Comparison of ENCODE assay signal across 14 cellular contexts in the genomic region with DNA sequence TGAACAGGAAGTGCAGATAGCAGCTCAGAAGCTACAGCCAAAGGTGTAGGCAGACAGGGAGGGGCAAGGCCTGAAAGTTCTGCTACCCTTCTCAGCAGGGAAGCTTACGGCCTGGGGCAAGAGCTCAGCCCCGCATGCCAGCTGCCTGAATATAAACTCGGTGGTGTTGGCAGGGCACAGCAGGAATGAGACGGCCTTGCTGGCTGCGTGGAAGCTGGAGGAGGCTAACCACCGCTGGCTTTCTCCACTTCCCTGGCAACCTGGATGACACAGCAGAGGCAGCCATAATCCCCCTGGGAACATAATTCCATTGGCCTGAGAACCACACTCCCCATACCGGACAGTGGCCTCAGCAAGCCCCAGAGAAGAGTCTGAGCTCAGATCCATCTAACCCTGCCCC.
DNase-seq lines count a peak whose midpoint lies in the region; ATAC-seq and TF ChIP-seq lines count a peak whose summit lies in the region.
"Had no signal": no experiment of that assay in that cellular context is flagged by ENCODE, and none has a peak within 500 bp of the region (broad histone marks: within the 10 kb centered on the region; RNA-seq: fewer than 3 reads in every experiment).

No MANE protein-coding gene starts in this region.

- H3K18ac ChIP-seq in trophoblast cell (ENCODE audit: low read length), result no peak overlapping the region

- no CpG with 5 or more reads among the region's 7 CpGs for WGBS in trophoblast cell (ENCODE audit: extremely low coverage, insufficient coverage, insufficient read length)
- WGBS in spleen, 5 donors, result 66 to 79% (median 73%) methylated on average over 4 to 7 of the region's 7 CpGs

- H3K9me3 Mint-ChIP-seq in GM23338, result peaks cover 3% of the 10 kb centered on the region; the same call in 1 of the 3 replicates

- TF ChIP-seq CTCF in GM23338 (conservative IDR thresholded peaks at IDR 0.05; ENCODE audit: low read depth in 2 of 2) (no peak), RWPE1 (conservative IDR thresholded peaks at IDR 0.05; ENCODE audit: low read depth) (no peak), epithelial cell of esophagus (IDR thresholded peaks at IDR 0.05; ENCODE audit: insufficient read depth, low read depth, low read length, missing control alignments) (no peak), spleen (IDR thresholded peaks at IDR 0.05 in 8 of 11, conservative IDR thresholded peaks at IDR 0.05 in 3 of 11) (no peak), omental fat pad (IDR thresholded peaks at IDR 0.05) (no peak)

- no peak overlapping the region for H4K8ac ChIP-seq in trophoblast cell (ENCODE audit: low read depth, low read length)

- peaks cover 19% of the 10 kb centered on the region for H3K4me1 Mint-ChIP-seq in GM23338
- H3K4me1 Mint-ChIP-seq: CD14-positive monocyte; stimulated activated naive CD8-positive, alpha-beta T cell treated with anti-CD3 and anti-CD28 coated beads, Interleukin-15, amount 100 ng/mL, for 72 hours had no signal

- no peak; the same call in 2 of the 3 replicates for ATAC-seq in GM23338
- ATAC-seq in omental fat pad (ENCODE audit: low FRiP score), result no peak
- ATAC-seq: sciatic nerve; stimulated activated naive CD8-positive, alpha-beta T cell treated with anti-CD3 and anti-CD28 coated beads, Interleukin-15, amount 100 ng/mL, for 72 hours had no signal

- DNase-seq in GM23338 (ENCODE audit: low spot score), result peak; percentile 13
- DNase-seq in RWPE1 (ENCODE audit: low spot score), result no peak
- peak; percentile 72 for DNase-seq in epithelial cell of esophagus (ENCODE audit: low read depth)
- DNase-seq in trophoblast cell, result peak; percentile 23 to 47
- no peak for DNase-seq in DMS53 treated with DMSO at 0.1 percent for 48 hours (lab: John Stamatoyannopoulos, UW; ENCODE audit: unreplicated experiment)
- no peak for DNase-seq in spleen
- DNase-seq in GM19240 (ENCODE audit: insufficient read length, low spot score), result no peak
- DNase-seq in omental fat pad (ENCODE audit: low spot score), result no peak
- DNase-seq: NCI-H1436; NCI-H748 treated with DMSO at 0.1 percent for 48 hours; SK-N-SH; stimulated activated naive CD8-positive, alpha-beta T cell treated with anti-CD3 and anti-CD28 coated beads, Interleukin-15, amount 100 ng/mL, for 72 hours had no signal

- H3K4me2 ChIP-seq in GM23338 (no peak overlapping the region), trophoblast cell (ENCODE audit: low read length) (no peak overlapping the region)
- H3K4me2 ChIP-seq: SK-N-SH had no signal

- no peak overlapping the region for H3K14ac ChIP-seq in trophoblast cell (ENCODE audit: low read length)

- no peaks in the 10 kb centered on the region for H3K36me3 Mint-ChIP-seq in GM23338 (ENCODE audit: low read depth)
- H3K36me3 Mint-ChIP-seq: CD14-positive monocyte had no signal

- no peak for TF ChIP-seq POLR2A in spleen (IDR thresholded peaks at IDR 0.05)

- peaks cover 8% of the 10 kb centered on the region for H3K9me2 ChIP-seq in GM23338 (ENCODE audit: insufficient read depth)
- H3K9me2 ChIP-seq: SK-N-SH had no signal

- no peaks in the 10 kb centered on the region for H3K4me1 ChIP-seq in GM23338 (ENCODE audit: insufficient read depth)
- peaks cover 6% of the 10 kb centered on the region in 2 experiments for H3K4me1 ChIP-seq in trophoblast cell (ENCODE audit: control insufficient read depth in 1 of 2, insufficient read depth in 2 of 2, low read length in 2 of 2)
- H3K4me1 ChIP-seq in spleen, result no peaks in the 10 kb centered on the region

- H4K12ac ChIP-seq in trophoblast cell (ENCODE audit: low read depth, low read length), result no peak overlapping the region

- H3K79me2 ChIP-seq in GM23338 (replicated peaks; ENCODE audit: insufficient read depth) (no peaks in the 10 kb centered on the region), trophoblast cell (ENCODE audit: control insufficient read depth, insufficient read depth, low read length, poor library complexity) (no peaks in the 10 kb centered on the region)

- H3K23ac ChIP-seq in trophoblast cell (ENCODE audit: low read length), result no peak overlapping the region

- H3K9ac ChIP-seq in trophoblast cell (ENCODE audit: low read length), result no peak overlapping the region
- H3K9ac ChIP-seq: SK-N-SH had no signal

- peak overlapping the region; percentile 11 for H4K91ac ChIP-seq in trophoblast cell (ENCODE audit: low read depth, low read length)

- H3K27me3 ChIP-seq in GM23338 (ENCODE audit: insufficient read depth), result no peaks in the 10 kb centered on the region
- no peaks in the 10 kb centered on the region for H3K27me3 ChIP-seq in trophoblast cell (ENCODE audit: insufficient read depth, low read length)
- no peaks in the 10 kb centered on the region for H3K27me3 ChIP-seq in spleen (replicated peaks in 1 of 7)

- no peak overlapping the region for H2BK120ac ChIP-seq in trophoblast cell (ENCODE audit: insufficient read depth, low read length, poor library complexity)

- H2AK5ac ChIP-seq in trophoblast cell (ENCODE audit: low read length), result no peak overlapping the region

- no peaks in the 10 kb centered on the region for H4K20me1 ChIP-seq in GM23338 (replicated peaks; ENCODE audit: insufficient read depth)

- H3K27me3 Mint-ChIP-seq in GM23338 (ENCODE audit: insufficient read depth, low read depth, poor library complexity), result no peaks in the 10 kb centered on the region

- no peak overlapping the region for H2BK5ac ChIP-seq in trophoblast cell (ENCODE audit: low read depth, low read length, poor library complexity)

- POLR2A ChIA-PET in RWPE1 (lab: Yijun Ruan, JAX; ENCODE audit: low non-redundant PET), result no interaction called here

- H3K27ac ChIP-seq in GM23338 (ENCODE audit: low read depth) (no peak overlapping the region), RWPE1 (peak overlapping the region; percentile 27; the same call in 1 of the 2 replicates), trophoblast cell (ENCODE audit: low read depth, low read length) (peak overlapping the region; percentile 18), spleen (no peak overlapping the region)

- no peak overlapping the region for H3K4me3 ChIP-seq in GM23338
- no peak overlapping the region for H3K4me3 ChIP-seq in epithelial cell of esophagus (ENCODE audit: low read length)
- no peak overlapping the region for H3K4me3 ChIP-seq in trophoblast cell (ENCODE audit: low read depth, low read length)
- no peak overlapping the region for H3K4me3 ChIP-seq in spleen

- CTCF ChIA-PET in RWPE1 (lab: Yijun Ruan, JAX), result interaction anchor here (0.6 kb wide), 2 partner anchors 82 to 139 kb away, joined by 3 read pairs; no protein-coding TSS in a partner anchor

- H3K36me3 ChIP-seq in GM23338 (ENCODE audit: insufficient read depth) (no peaks in the 10 kb centered on the region), trophoblast cell (ENCODE audit: control insufficient read depth in 1 of 2, insufficient read depth in 2 of 2, low read length in 2 of 2) (no peaks in the 10 kb centered on the region), spleen (no peaks in the 10 kb centered on the region)

- H3K9me3 ChIP-seq in trophoblast cell (ENCODE audit: insufficient read depth, low read depth, low read length) (no peaks in the 10 kb centered on the region), spleen (peaks cover 0 to 20% (median 19%) of the 10 kb centered on the region in 8 donors)
- H3K9me3 ChIP-seq: SK-N-SH had no signal

- no peak overlapping the region for H3K4me3 Mint-ChIP-seq in GM23338
- H3K4me3 Mint-ChIP-seq: CD14-positive monocyte; stimulated activated naive CD8-positive, alpha-beta T cell treated with anti-CD3 and anti-CD28 coated beads, Interleukin-15, amount 100 ng/mL, for 72 hours had no signal

- H2BK12ac ChIP-seq in trophoblast cell (ENCODE audit: low read length), result no peak overlapping the region

- H2AFZ ChIP-seq in GM23338, result peak overlapping the region; percentile 91; the same call in 1 of the 2 replicates
- no peak overlapping the region for H2AFZ ChIP-seq in trophoblast cell (ENCODE audit: insufficient read depth, low read length, poor library complexity)

- peaks cover 4% of the 10 kb centered on the region for H3K79me1 ChIP-seq in trophoblast cell (ENCODE audit: low read length)

- no peaks in the 10 kb centered on the region for H3F3A ChIP-seq in GM23338 (replicated peaks; ENCODE audit: low read depth)

- H3K27ac Mint-ChIP-seq in GM23338, result no peak overlapping the region; the same call in 1 of the 2 replicates

- no peak overlapping the region for H3K4ac ChIP-seq in trophoblast cell (ENCODE audit: low read depth, low read length)

- intact Hi-C loops in spleen (cut with DNase I; ENCODE audit: low total_unique reads), result no loop called here

TF ChIP-seq in GM23338, 12 proteins besides CTCF, POLR2A, EP300 and RAD21:
- no peak for TF ChIP-seq CREB1 (CRISPR knock-in tag; IDR thresholded peaks at IDR 0.05; ENCODE audit: low read depth)
- TF ChIP-seq, protein P1, sequence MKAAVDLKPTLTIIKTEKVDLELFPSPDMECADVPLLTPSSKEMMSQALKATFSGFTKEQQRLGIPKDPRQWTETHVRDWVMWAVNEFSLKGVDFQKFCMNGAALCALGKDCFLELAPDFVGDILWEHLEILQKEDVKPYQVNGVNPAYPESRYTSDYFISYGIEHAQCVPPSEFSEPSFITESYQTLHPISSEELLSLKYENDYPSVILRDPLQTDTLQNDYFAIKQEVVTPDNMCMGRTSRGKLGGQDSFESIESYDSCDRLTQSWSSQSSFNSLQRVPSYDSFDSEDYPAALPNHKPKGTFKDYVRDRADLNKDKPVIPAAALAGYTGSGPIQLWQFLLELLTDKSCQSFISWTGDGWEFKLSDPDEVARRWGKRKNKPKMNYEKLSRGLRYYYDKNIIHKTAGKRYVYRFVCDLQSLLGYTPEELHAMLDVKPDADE (IDR thresholded peaks at IDR 0.05), result no peak
- no peak for TF ChIP-seq POLR2AphosphoS5 (IDR thresholded peaks at IDR 0.05; ENCODE audit: low read depth)
- TF ChIP-seq EZH2 (IDR thresholded peaks at IDR 0.05; ENCODE audit: low read depth, unreplicated experiment), result no peak
- TF ChIP-seq NANOG (IDR thresholded peaks at IDR 0.05; ENCODE audit: borderline replicate concordance), result no peak

Comparison
In these comparisons a context has a peak if more than half of its experiments do, and no peak if none do; other contexts are left out.
1. DNase-seq: peak in GM23338 (single experiment), epithelial cell of esophagus (single experiment) and trophoblast cell (2 of 2); none in RWPE1 (single experiment), DMS53 treated with DMSO at 0.1 percent for 48 hours (single experiment), spleen (single experiment), GM19240 (single experiment) and omental fat pad (single experiment).
2. H3K27ac ChIP-seq: peak in RWPE1 (single experiment) and trophoblast cell (single experiment); none in GM23338 (single experiment) and spleen (0 of 8).